29 cellular contexts compared by ENCODE assay signal in genomic region chr1:230401096-230401495, GRCh38. TPM values are rescaled to one million over a fixed set of nuclear protein-coding genes. Genes with fewer than 3 reads are reported as not detected.
"Had no signal": no experiment of that assay in that cellular context is flagged by ENCODE, and none has a peak within 500 bp of the region (broad histone marks: within the 10 kb centered on the region; RNA-seq: fewer than 3 reads in every experiment).

No MANE protein-coding gene starts in this region.

- H3K27ac ChIP-seq: brain microvascular endothelial cell, hepatocyte, pancreas, prostate gland, stomach, thyroid gland, upper lobe of left lung, VCaP had no signal

- FAIRE-seq: frontal cortex, pancreas, TTC549 had no signal

- H3K4me1 ChIP-seq: pancreas, prostate gland, stomach, thyroid gland, upper lobe of left lung had no signal

- DNase-seq: activated CD4-positive, alpha-beta memory T cell treated with anti-CD3 and anti-CD28 coated beads, Interleukin-2, amount 10 ng/mL, durations not matched to agents 7 days and 5 days; activated CD4-positive, alpha-beta T cell treated with anti-CD3 and anti-CD28 coated beads, Interleukin-2, amount 10 ng/mL, durations not matched to agents 24 days and 14 days; activated CD4-positive, CD25-positive, alpha-beta regulatory T cell treated with anti-CD3 and anti-CD28 coated beads, Interleukin-2, amount 50 U/mL, for 72 hours; activated CD8-positive, alpha-beta memory T cell treated with anti-CD3 and anti-CD28 coated beads, Interleukin-2, amount 50 U/mL, for 48 hours; activated naive CD4-positive, alpha-beta T cell treated with Interleukin-2 at 50 U/mL for 16 hours; activated T-cell treated with anti-CD3 and anti-CD28 coated beads, Interleukin-2, amount 50 U/mL, for 24 hours; aorta; brain microvascular endothelial cell; effector CD8-positive, alpha-beta T cell; left colon; stimulated activated CD4-positive, alpha-beta T cell treated with anti-CD3 and anti-CD28 coated beads, Interleukin-15, amount 100 ng/mL, for 24 hours; stimulated activated CD4-positive, alpha-beta T cell treated with anti-CD3 and anti-CD28 coated beads, Interleukin-2, amount 100 ng/mL, for 24 hours; stimulated activated naive B cell treated with anti-CD40 and anti-IgM and Interleukin-4, amounts not matched to agents 10 μg/mL and 1 μg/mL and 100 μg/mL, for 72 hours; stomach; SW 1271; T-helper 9 cell; thyroid gland had no signal

- H3K27me3 Mint-ChIP-seq: activated CD4-positive, alpha-beta memory T cell treated with anti-CD3 and anti-CD28 coated beads, Interleukin-2, amount 10 ng/mL, durations not matched to agents 7 days and 5 days; activated CD4-positive, alpha-beta T cell treated with anti-CD3 and anti-CD28 coated beads, Interleukin-2, amount 10 ng/mL, durations not matched to agents 24 days and 14 days had no signal

- H3K9ac ChIP-seq: SK-N-SH had no signal

- H3K9me3 ChIP-seq: pancreas, prostate gland, SK-N-SH, stomach, thyroid gland, upper lobe of left lung had no signal

- H3K36me3 Mint-ChIP-seq: activated naive CD8-positive, alpha-beta T cell; natural killer cell treated with Interleukin-12 subunit alpha and Interleukin-12 subunit beta and Interleukin-15 and Interleukin-18, amount 100 ng/mL, for 72 hours; stimulated activated naive B cell treated with anti-CD40 and anti-IgM and Interleukin-4, amounts not matched to agents 10 μg/mL and 1 μg/mL and 100 μg/mL, for 72 hours had no signal

- H3K27ac Mint-ChIP-seq: activated CD4-positive, alpha-beta memory T cell treated with anti-CD3 and anti-CD28 coated beads, Interleukin-2, amount 10 ng/mL, durations not matched to agents 7 days and 5 days; activated CD4-positive, alpha-beta T cell treated with anti-CD3 and anti-CD28 coated beads, Interleukin-2, amount 10 ng/mL, durations not matched to agents 24 days and 14 days; activated naive CD8-positive, alpha-beta T cell; activated T-cell treated with anti-CD3 and anti-CD28 coated beads, Interleukin-2, amount 50 U/mL, for 24 hours; memory B cell; natural killer cell treated with Interleukin-12 subunit alpha and Interleukin-12 subunit beta and Interleukin-15 and Interleukin-18, amount 100 ng/mL, for 72 hours; stimulated activated naive B cell treated with anti-CD40 and anti-IgM and Interleukin-4, amounts not matched to agents 10 μg/mL and 1 μg/mL and 100 μg/mL, for 72 hours; T-helper 1 cell treated with Interleukin-12 subunit alpha and Interleukin-12 subunit beta and Interleukin-4 antibody, amounts not matched to agents 30 μg/mL and 1 μg/mL, for 36 hours had no signal

- H3K4me3 ChIP-seq: hepatocyte, pancreas, prostate gland, stomach, thyroid gland, upper lobe of left lung had no signal

- H3K9me3 Mint-ChIP-seq: activated CD4-positive, alpha-beta memory T cell treated with anti-CD3 and anti-CD28 coated beads, Interleukin-2, amount 10 ng/mL, durations not matched to agents 7 days and 5 days; activated CD4-positive, alpha-beta T cell treated with anti-CD3 and anti-CD28 coated beads, Interleukin-2, amount 10 ng/mL, durations not matched to agents 24 days and 14 days; activated T-cell treated with anti-CD3 and anti-CD28 coated beads, Interleukin-2, amount 50 U/mL, for 24 hours; memory B cell; natural killer cell treated with Interleukin-12 subunit alpha and Interleukin-12 subunit beta and Interleukin-15 and Interleukin-18, amount 100 ng/mL, for 72 hours; T-helper 1 cell treated with Interleukin-12 subunit alpha and Interleukin-12 subunit beta and Interleukin-4 antibody, amounts not matched to agents 30 μg/mL and 1 μg/mL, for 36 hours had no signal

- H2AFZ ChIP-seq: hepatocyte had no signal

- H3K36me3 ChIP-seq: brain microvascular endothelial cell, pancreas, prostate gland, stomach, thyroid gland, upper lobe of left lung had no signal

- H3K79me2 ChIP-seq: hepatocyte had no signal

- H3K4me1 Mint-ChIP-seq: activated CD4-positive, alpha-beta memory T cell treated with anti-CD3 and anti-CD28 coated beads, Interleukin-2, amount 10 ng/mL, durations not matched to agents 7 days and 5 days; activated CD4-positive, alpha-beta T cell treated with anti-CD3 and anti-CD28 coated beads, Interleukin-2, amount 10 ng/mL, durations not matched to agents 24 days and 14 days; memory B cell; stimulated activated naive B cell treated with anti-CD40 and anti-IgM and Interleukin-4, amounts not matched to agents 10 μg/mL and 1 μg/mL and 100 μg/mL, for 72 hours had no signal

- H3K4me2 ChIP-seq: hepatocyte, SK-N-SH had no signal

- H3K4me3 Mint-ChIP-seq: activated CD4-positive, alpha-beta memory T cell treated with anti-CD3 and anti-CD28 coated beads, Interleukin-2, amount 10 ng/mL, durations not matched to agents 7 days and 5 days; activated CD4-positive, alpha-beta T cell treated with anti-CD3 and anti-CD28 coated beads, Interleukin-2, amount 10 ng/mL, durations not matched to agents 24 days and 14 days; activated naive CD8-positive, alpha-beta T cell; activated T-cell treated with anti-CD3 and anti-CD28 coated beads, Interleukin-2, amount 50 U/mL, for 24 hours; memory B cell; natural killer cell treated with Interleukin-12 subunit alpha and Interleukin-12 subunit beta and Interleukin-15 and Interleukin-18, amount 100 ng/mL, for 72 hours; stimulated activated naive B cell treated with anti-CD40 and anti-IgM and Interleukin-4, amounts not matched to agents 10 μg/mL and 1 μg/mL and 100 μg/mL, for 72 hours; T-helper 1 cell treated with Interleukin-12 subunit alpha and Interleukin-12 subunit beta and Interleukin-4 antibody, amounts not matched to agents 30 μg/mL and 1 μg/mL, for 36 hours had no signal

- H3K27me3 ChIP-seq: brain microvascular endothelial cell, hepatocyte, pancreas, thyroid gland, upper lobe of left lung had no signal

RNA-seq across cellular contexts. Expression of gene PGBD5, which starts 25.0 kb away (rescaled TPM):
- total RNA-seq: activated CD4-positive, alpha-beta memory T cell treated with anti-CD3 and anti-CD28 coated beads, Interleukin-2, amount 10 ng/mL, durations not matched to agents 7 days and 5 days had no signal
